1 cellular context compared by ENCODE assay signal in genomic region chr1:209150114-209150513, GRCh38.
TF ChIP-seq lines count a peak whose summit lies in the region.

No MANE protein-coding gene starts in this region.

TF ChIP-seq in HepG2, 621 proteins besides CTCF, POLR2A, EP300 and RAD21 (continued from another document):
- TF ChIP-seq ZBTB7A (CRISPR knock-in tag; IDR thresholded peaks at IDR 0.05) (no peak), ZNF768 (CRISPR knock-in tag; IDR thresholded peaks at IDR 0.05) (no peak), HNRNPK (IDR thresholded peaks at IDR 0.05; ENCODE audit: low read depth, low read length, poor library complexity, severe bottlenecking) (no peak), ZNF30 (CRISPR knock-in tag; IDR thresholded peaks at IDR 0.05) (no peak), KDM5A (IDR thresholded peaks at IDR 0.05; ENCODE audit: borderline replicate concordance, low read length) (no peak)
TF ChIP-seq in HepG2: peak in this region for 4.
